21 cellular contexts compared by ENCODE assay signal in genomic region chr13:109126973-109127615, GRCh38.
DNase-seq lines count a peak whose midpoint lies in the region; ATAC-seq and TF ChIP-seq lines count a peak whose summit lies in the region.
"Had no signal": no experiment of that assay in that cellular context is flagged by ENCODE, and none has a peak within 500 bp of the region (broad histone marks: within the 10 kb centered on the region; RNA-seq: fewer than 3 reads in every experiment).

No MANE protein-coding gene starts in this region.

- H3K27me3 Mint-ChIP-seq in brain = no peaks in the 10 kb centered on the region

- H3K9me3 ChIP-seq in right cardiac atrium (ENCODE audit: control insufficient read depth, low read length) (no peaks in the 10 kb centered on the region), right atrium auricular region (no peaks in the 10 kb centered on the region)
- H3K9me3 ChIP-seq: MG63, Peyer's patch had no signal

- H3K4me1 Mint-ChIP-seq in brain = peaks cover 51% of the 10 kb centered on the region

- peaks cover 0 to 2% (median 0%) of the 10 kb centered on the region in 5 experiments for H3K9me3 Mint-ChIP-seq in brain

- no peak overlapping the region for H3K4me3 ChIP-seq in right cardiac atrium (ENCODE audit: low read length)
- H3K4me3 ChIP-seq in right atrium auricular region = no peak overlapping the region
- H3K4me3 ChIP-seq in lower leg skin (ENCODE audit: low read depth, poor library complexity, severe bottlenecking) = no peak overlapping the region
- H3K4me3 ChIP-seq: K562, MG63, Peyer's patch had no signal

- DNase-seq in right cardiac atrium (peak in 2 of 3 donors; percentile 29 to 58), right atrium auricular region (ENCODE audit: low spot score) (no peak), midbrain (lab: John Stamatoyannopoulos, UW) (peak; percentile 28), NCI-H748 treated with DMSO at 0.1 percent for 48 hours (lab: John Stamatoyannopoulos, UW) (no peak), lower leg skin (ENCODE audit: low spot score in 2 of 2) (no peak), NCI-H82 treated with DMSO at 0.1 percent for 48 hours (lab: John Stamatoyannopoulos, UW; ENCODE audit: unreplicated experiment) (no peak)
- DNase-seq: AML-193, EL, MG63, NCI-H1048, NCI-H1417 treated with DMSO at 0.1 percent for 48 hours, NCI-H187, NCI-H2107, NCI-H446 treated with DMSO at 0.1 percent for 48 hours, Peyer's patch had no signal

- intact Hi-C loops in right cardiac atrium (cut with DNase I) = no loop called here
- intact Hi-C loops in lower leg skin (cut with DNase I; ENCODE audit: low total_unique reads) = no loop called here

- TF ChIP-seq CTCF in right atrium auricular region (IDR thresholded peaks at IDR 0.05) = no peak
- TF ChIP-seq CTCF in brain (conservative IDR thresholded peaks at IDR 0.05) = no peak
- TF ChIP-seq CTCF in lower leg skin (IDR thresholded peaks at IDR 0.05) = no peak

- no peaks in the 10 kb centered on the region for H3K36me3 ChIP-seq in right atrium auricular region
- H3K36me3 ChIP-seq: MG63, Peyer's patch had no signal

- H3K4me1 ChIP-seq in right cardiac atrium (ENCODE audit: control insufficient read depth, insufficient read depth, low read length) (no peaks in the 10 kb centered on the region), right atrium auricular region (no peaks in the 10 kb centered on the region)
- H3K4me1 ChIP-seq: Peyer's patch had no signal

- 87% methylated on average over 32 of the region's 32 CpGs for WGBS in right cardiac atrium
- 86 to 89% methylated on average over 32 of the region's 32 CpGs for WGBS in lower leg skin, 2 donors

- peak overlapping the region in 4 of 5 experiments; percentile 27 to 63 (median 60) for H3K4me3 Mint-ChIP-seq in brain
- H3K4me3 Mint-ChIP-seq: CD14-positive monocyte had no signal

- H3K36me3 Mint-ChIP-seq in brain = no peaks in the 10 kb centered on the region
- H3K36me3 Mint-ChIP-seq: CD14-positive monocyte had no signal

- ATAC-seq in right cardiac atrium (no peak), HG03457 (IDR thresholded peaks at IDR 0.05; ENCODE audit: unreplicated experiment) (no peak)
- ATAC-seq: HepG2, K562 had no signal

- H3K27ac ChIP-seq in right cardiac atrium (ENCODE audit: low read length) (no peak overlapping the region), right atrium auricular region (no peak overlapping the region)
- H3K27ac ChIP-seq: HL-60, Peyer's patch had no signal

- TF ChIP-seq POLR2A in lower leg skin (IDR thresholded peaks at IDR 0.05) = no peak

- H3K27ac Mint-ChIP-seq in brain = peak overlapping the region in 4 of 5 experiments; percentile 62 to 77 (median 72)
- H3K27ac Mint-ChIP-seq: CD14-positive monocyte had no signal

- H3K27me3 ChIP-seq in right cardiac atrium (ENCODE audit: control insufficient read depth, insufficient read depth) (no peaks in the 10 kb centered on the region), right atrium auricular region (no peaks in the 10 kb centered on the region)
- H3K27me3 ChIP-seq: MG63, Peyer's patch had no signal

Comparison
In these comparisons a context has a peak if more than half of its experiments do, and no peak if none do; other contexts are left out.
1. DNase-seq: peak in right cardiac atrium (2 of 3) and midbrain (single experiment); none in right atrium auricular region (single experiment), NCI-H748 treated with DMSO at 0.1 percent for 48 hours (single experiment), lower leg skin (0 of 2) and NCI-H82 treated with DMSO at 0.1 percent for 48 hours (single experiment).